ENCODE assay signal across 1 cellular context in the genomic region with DNA sequence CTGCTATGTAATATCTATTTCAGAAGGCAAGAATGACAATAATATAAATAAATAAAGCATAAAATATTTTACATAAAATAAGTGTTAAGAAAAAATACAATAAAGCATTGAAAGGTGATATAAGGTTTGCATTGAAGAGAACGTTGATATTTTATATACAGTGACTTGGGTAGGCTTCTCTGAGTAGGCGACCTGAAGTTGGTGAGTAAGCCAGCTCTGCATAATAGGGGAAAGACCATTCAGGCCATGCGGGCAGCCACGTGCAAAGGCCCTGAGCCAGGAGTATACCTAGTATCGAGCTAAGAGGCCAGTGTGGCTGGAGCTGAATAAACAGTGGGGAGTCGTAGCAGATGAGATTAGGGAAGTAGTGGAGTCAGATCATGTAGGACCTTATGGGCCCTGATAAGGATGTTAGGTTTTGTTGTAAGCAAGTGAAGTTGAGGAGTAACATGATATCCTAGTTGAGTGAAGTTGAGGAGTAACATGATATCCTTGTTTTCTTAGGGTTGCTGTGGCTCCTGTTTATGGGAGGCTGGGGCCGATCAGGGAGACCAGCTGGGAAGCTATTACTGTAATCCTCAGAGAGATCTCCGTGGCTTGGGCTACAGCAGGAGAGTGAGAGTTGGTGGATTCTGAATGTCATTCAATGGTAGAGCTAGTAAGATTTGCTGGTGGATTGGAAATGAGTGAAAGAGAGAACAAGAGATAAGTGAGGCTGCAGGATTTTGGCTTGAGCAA.
TF ChIP-seq lines count a peak whose summit lies in the region.

No MANE protein-coding gene starts in this region.

TF ChIP-seq in GM23338, 12 proteins besides CTCF, POLR2A, EP300 and RAD21 (continued from another document):
- no peak for TF ChIP-seq STAT1 (IDR thresholded peaks at IDR 0.05; ENCODE audit: unreplicated experiment)
